Comparison of ENCODE assay signal across 12 cellular contexts in genomic region chr5:169719360-169720314, GRCh38.
DNase-seq lines count a peak whose midpoint lies in the region; ATAC-seq, FAIRE-seq and TF ChIP-seq lines count a peak whose summit lies in the region.
"Had no signal": no experiment of that assay in that cellular context is flagged by ENCODE, and none has a peak within 500 bp of the region (broad histone marks: within the 10 kb centered on the region; RNA-seq: fewer than 3 reads in every experiment).

No MANE protein-coding gene starts in this region.

- 33% methylated on average over 7 of the region's 7 CpGs for WGBS in GM12878 (ENCODE audit: insufficient coverage, insufficient replicate concordance, low lambda C conversion rate, missing lambda C conversion rate)
- 71% methylated on average over 7 of the region's 7 CpGs for WGBS in smooth muscle cell (ENCODE audit: low lambda C conversion rate)

- H3K9ac ChIP-seq in GM12878 (ENCODE audit: control insufficient read depth, insufficient read depth, low read length) (0 out of 2 replicates have a peak overlapping the region, but pooled peaks have one; percentile 15), smooth muscle cell (ENCODE audit: low read depth) (no peak overlapping the region)

- H3K79me2 ChIP-seq in GM12878 (ENCODE audit: control insufficient read depth, insufficient read depth, low read length) = peaks cover 7% of the 10 kb centered on the region
- no peaks in the 10 kb centered on the region for H3K79me2 ChIP-seq in smooth muscle cell (ENCODE audit: low read depth)

- TF ChIP-seq CTCF in GM12878 (IDR thresholded peaks at IDR 0.05 in 2 of 3, conservative IDR thresholded peaks at IDR 0.05 in 1 of 3; ENCODE audit: control insufficient read depth in 2 of 3, extremely low read depth in 1 of 3, insufficient read depth in 1 of 3, low read depth in 3 of 3, low read length in 3 of 3) (no peak), smooth muscle cell (IDR thresholded peaks at IDR 0.05; ENCODE audit: borderline replicate concordance, insufficient read depth, poor library complexity, severe bottlenecking) (no peak)

- peak; percentile 71 to 79; a peak in 3 of 4 replicates for TF ChIP-seq EP300 in GM12878 (IDR thresholded peaks at IDR 0.05; ENCODE audit: borderline replicate concordance in 1 of 2, control insufficient read depth in 1 of 2, low read depth in 2 of 2, low read length in 2 of 2)

- DNase-seq in GM12878 (ENCODE audit: low read depth, low spot score) (peak; percentile 59), smooth muscle cell (lab: John Stamatoyannopoulos, UW; ENCODE audit: unreplicated experiment) (no peak), GF-D8 (lab: John Stamatoyannopoulos, UW) (no peak), LoVo (ENCODE audit: low spot score) (no peak)
- DNase-seq in stimulated activated naive CD4-positive, alpha-beta T cell treated with Interleukin-2 at 50 U/mL for 16 hours (lab: John Stamatoyannopoulos, UW) = no peak
- DNase-seq: effector memory CD4-positive, alpha-beta T cell; left lung; MG63 had no signal

- intact Hi-C loops in GM12878 (cut with micrococcal nuclease; ENCODE audit: unreplicated experiment) = loop anchor here (1.0 kb wide), 1 partner anchor 86 kb away; no protein-coding TSS in a partner anchor

- H3K27me3 ChIP-seq in GM12878 (replicated peaks in 1 of 2; ENCODE audit: control insufficient read depth in 2 of 2, insufficient read depth in 2 of 2, low read length in 1 of 2) = no peaks in the 10 kb centered on the region
- H3K27me3 ChIP-seq in smooth muscle cell (ENCODE audit: low read depth) = peaks cover 4% of the 10 kb centered on the region
- H3K27me3 ChIP-seq: left lung, MG63 had no signal

- no peaks in the 10 kb centered on the region for H3K9me3 ChIP-seq in GM12878 (replicated peaks; ENCODE audit: control insufficient read depth, insufficient read depth, low read length)
- H3K9me3 ChIP-seq in smooth muscle cell (replicated peaks; ENCODE audit: low read depth) = no peaks in the 10 kb centered on the region
- H3K9me3 ChIP-seq: left lung, MG63 had no signal

- peak; percentile 74 for FAIRE-seq in GM12878 (lab: Jason Lieb, UNC)

- no peak overlapping the region for H2AFZ ChIP-seq in GM12878 (ENCODE audit: control insufficient read depth, low read depth, low read length)
- H2AFZ ChIP-seq in smooth muscle cell (ENCODE audit: low read depth) = no peak overlapping the region

- no peaks in the 10 kb centered on the region for H3F3A ChIP-seq in smooth muscle cell (ENCODE audit: low read depth)

- ATAC-seq in GM18861 (IDR thresholded peaks at IDR 0.05; ENCODE audit: unreplicated experiment) = peak; percentile 67
- peak; percentile 82 for ATAC-seq in GM21390 (IDR thresholded peaks at IDR 0.05; ENCODE audit: unreplicated experiment)
- ATAC-seq in HG03039 (IDR thresholded peaks at IDR 0.05; ENCODE audit: unreplicated experiment) = peak; percentile 76
- peak; percentile 88 for ATAC-seq in GM12878
- ATAC-seq: left lung had no signal

- H4K20me1 ChIP-seq in GM12878 (ENCODE audit: control insufficient read depth, insufficient read depth) (no peaks in the 10 kb centered on the region), smooth muscle cell (ENCODE audit: low read depth) (no peaks in the 10 kb centered on the region)

- POLR2A ChIA-PET in GM12878 (lab: Charles Lee) = interaction anchor here (0.7 to 4.6 kb wide), 10 partner anchors 9 to 85 kb away, joined by 3 to 28 read pairs (median 4); no protein-coding TSS in a partner anchor

- CTCF ChIA-PET in GM12878 (lab: Yijun Ruan, JAX) = interaction anchor here (0.9 to 6.1 kb wide), 13 partner anchors 11 to 261 kb away, joined by 3 to 32 read pairs (median 5); partner anchors contain the start of gene INSYN2B

- H3K4me3 ChIP-seq in GM12878 = 0 out of 2 replicates have a peak overlapping the region, but pooled peaks have one; percentile 6
- H3K4me3 ChIP-seq in smooth muscle cell = no peak overlapping the region
- H3K4me3 ChIP-seq: left lung, MG63 had no signal

- H3K4me2 ChIP-seq in GM12878 (ENCODE audit: control insufficient read depth, insufficient read depth) (peak overlapping the region; percentile 47; the same call in 1 of the 2 replicates), smooth muscle cell (no peak overlapping the region)

- 0 out of 2 replicates have a peak, but pooled peaks have one; percentile 5 for TF ChIP-seq RAD21 in GM12878 (IDR thresholded peaks at IDR 0.05; ENCODE audit: insufficient read depth, low read depth, low read length)

- in situ Hi-C loops in GM12878 (cut with MboI) = no loop called here

- SMC1A ChIA-PET in GM12878 (lab: Charles Lee; ENCODE audit: uncharacterized antibody, unreplicated experiment) = interaction anchor here (0.8 to 11.1 kb wide), 13 partner anchors 9 to 144 kb away, joined by 3 to 315 read pairs (median 4); no protein-coding TSS in a partner anchor

- RAD21 ChIA-PET in GM12878 (lab: Charles Lee; ENCODE audit: unreplicated experiment) = interaction anchor here (0.9 to 8.0 kb wide), 14 partner anchors 13 to 185 kb away, joined by 3 to 88 read pairs (median 6); no protein-coding TSS in a partner anchor

- H3K36me3 ChIP-seq in GM12878 (ENCODE audit: control insufficient read depth in 2 of 2, insufficient read depth in 2 of 2, low read length in 1 of 2) (peaks cover 25 to 51% of the 10 kb centered on the region in 2 experiments), smooth muscle cell (ENCODE audit: low read depth) (no peaks in the 10 kb centered on the region)
- H3K36me3 ChIP-seq: MG63 had no signal

- TF ChIP-seq POLR2A in GM12878 (IDR thresholded peaks at IDR 0.05; ENCODE audit: low read depth, low read length) = no peak

- H3K4me1 ChIP-seq in GM12878 (ENCODE audit: control insufficient read depth, insufficient read depth, low read length) (peaks cover 17% of the 10 kb centered on the region), smooth muscle cell (ENCODE audit: low read depth) (no peaks in the 10 kb centered on the region)

- H3K27ac ChIP-seq in GM12878 (ENCODE audit: control insufficient read depth, insufficient read depth) = peak overlapping the region; percentile 79
- no peak overlapping the region for H3K27ac ChIP-seq in smooth muscle cell (ENCODE audit: low read depth)
- H3K27ac ChIP-seq: left lung, RWPE1 had no signal

- no TSS peak for BruUV-seq in GM12878 (replicated peaks; lab: Mats Ljungman, UMichigan)

TF ChIP-seq in GM12878, 131 proteins besides CTCF, POLR2A, EP300 and RAD21 (continues in another document):
- TF ChIP-seq GATAD2B (conservative IDR thresholded peaks at IDR 0.05; ENCODE audit: low read depth) = no peak; the same call in 1 of the 2 replicates
- 0 out of 2 replicates have a peak, but pooled peaks have one; percentile 46 for TF ChIP-seq PKNOX1 (IDR thresholded peaks at IDR 0.05)
- TF ChIP-seq NFYA (IDR thresholded peaks at IDR 0.05; ENCODE audit: borderline replicate concordance, low read depth, low read length) = no peak
- TF ChIP-seq, protein P1, sequence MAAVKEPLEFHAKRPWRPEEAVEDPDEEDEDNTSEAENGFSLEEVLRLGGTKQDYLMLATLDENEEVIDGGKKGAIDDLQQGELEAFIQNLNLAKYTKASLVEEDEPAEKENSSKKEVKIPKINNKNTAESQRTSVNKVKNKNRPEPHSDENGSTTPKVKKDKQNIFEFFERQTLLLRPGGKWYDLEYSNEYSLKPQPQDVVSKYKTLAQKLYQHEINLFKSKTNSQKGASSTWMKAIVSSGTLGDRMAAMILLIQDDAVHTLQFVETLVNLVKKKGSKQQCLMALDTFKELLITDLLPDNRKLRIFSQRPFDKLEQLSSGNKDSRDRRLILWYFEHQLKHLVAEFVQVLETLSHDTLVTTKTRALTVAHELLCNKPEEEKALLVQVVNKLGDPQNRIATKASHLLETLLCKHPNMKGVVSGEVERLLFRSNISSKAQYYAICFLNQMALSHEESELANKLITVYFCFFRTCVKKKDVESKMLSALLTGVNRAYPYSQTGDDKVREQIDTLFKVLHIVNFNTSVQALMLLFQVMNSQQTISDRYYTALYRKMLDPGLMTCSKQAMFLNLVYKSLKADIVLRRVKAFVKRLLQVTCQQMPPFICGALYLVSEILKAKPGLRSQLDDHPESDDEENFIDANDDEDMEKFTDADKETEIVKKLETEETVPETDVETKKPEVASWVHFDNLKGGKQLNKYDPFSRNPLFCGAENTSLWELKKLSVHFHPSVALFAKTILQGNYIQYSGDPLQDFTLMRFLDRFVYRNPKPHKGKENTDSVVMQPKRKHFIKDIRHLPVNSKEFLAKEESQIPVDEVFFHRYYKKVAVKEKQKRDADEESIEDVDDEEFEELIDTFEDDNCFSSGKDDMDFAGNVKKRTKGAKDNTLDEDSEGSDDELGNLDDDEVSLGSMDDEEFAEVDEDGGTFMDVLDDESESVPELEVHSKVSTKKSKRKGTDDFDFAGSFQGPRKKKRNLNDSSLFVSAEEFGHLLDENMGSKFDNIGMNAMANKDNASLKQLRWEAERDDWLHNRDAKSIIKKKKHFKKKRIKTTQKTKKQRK (IDR thresholded peaks at IDR 0.05; ENCODE audit: low read depth, low read length) = no peak
- TF ChIP-seq MTA2 (IDR thresholded peaks at IDR 0.05; ENCODE audit: low read depth) = peak; percentile 68; the same call in 1 of the 2 replicates
- TF ChIP-seq BRCA1 (IDR thresholded peaks at IDR 0.05; ENCODE audit: low read depth, low read length) = no peak
